8 cellular contexts compared by ENCODE assay signal in genomic region chr9:136787690-136788400, GRCh38. TPM values are rescaled to one million over a fixed set of nuclear protein-coding genes. Genes with fewer than 3 reads are reported as not detected.
DNase-seq lines count a peak whose midpoint lies in the region; ATAC-seq, FAIRE-seq and TF ChIP-seq lines count a peak whose summit lies in the region.

No MANE protein-coding gene starts in this region.

- no peaks in the 10 kb centered on the region for H3K9me3 ChIP-seq in cardiac muscle cell (ENCODE audit: low read depth)

- H3K27me3 ChIP-seq in cardiac muscle cell = no peaks in the 10 kb centered on the region

- no peak overlapping the region for H3K4me3 ChIP-seq in cardiac muscle cell

- DNase-seq in D721Med (ENCODE audit: insufficient read length, low spot score) = no peak
- DNase-seq in Kasumi-1 (lab: John Stamatoyannopoulos, UW) = peak; percentile 68 to 70
- DNase-seq in SHP77 (lab: John Stamatoyannopoulos, UW) = peak; percentile 72 to 84
- peak; percentile 79 for DNase-seq in activated naive CD4-positive, alpha-beta T cell treated with anti-CD3 and anti-CD28 coated beads, Interleukin-2, amount 10 ng/mL, durations not matched to agents 7 days and 5 days
- peak; percentile 69 to 86 for DNase-seq in cardiac muscle cell (ENCODE audit: low read depth in 1 of 2, low spot score in 1 of 2)
- DNase-seq in putamen (ENCODE audit: low spot score) = peak; percentile 77

- peaks cover 38% of the 10 kb centered on the region for H3K4me1 Mint-ChIP-seq in activated naive CD4-positive, alpha-beta T cell treated with anti-CD3 and anti-CD28 coated beads, Interleukin-2, amount 10 ng/mL, durations not matched to agents 7 days and 5 days

- peaks cover 9% of the 10 kb centered on the region for H3K27me3 Mint-ChIP-seq in activated naive CD4-positive, alpha-beta T cell treated with anti-CD3 and anti-CD28 coated beads, Interleukin-2, amount 10 ng/mL, durations not matched to agents 7 days and 5 days

- peak overlapping the region; percentile 97 for H3K27ac ChIP-seq in cardiac muscle cell

- CTCF ChIA-PET in activated naive CD4-positive, alpha-beta T cell treated with anti-CD3 and anti-CD28 coated beads, Interleukin-2, amount 10 ng/mL, durations not matched to agents 7 days and 5 days (lab: Charles Lee) = interaction anchor here (0.9 to 4.1 kb wide), 10 partner anchors 10 to 279 kb away, joined by 3 to 28 read pairs (median 4); partner anchors contain the start of gene LCN15

- no peaks in the 10 kb centered on the region for H3K9me3 Mint-ChIP-seq in activated naive CD4-positive, alpha-beta T cell treated with anti-CD3 and anti-CD28 coated beads, Interleukin-2, amount 10 ng/mL, durations not matched to agents 7 days and 5 days

- H3K27ac Mint-ChIP-seq in activated naive CD4-positive, alpha-beta T cell treated with anti-CD3 and anti-CD28 coated beads, Interleukin-2, amount 10 ng/mL, durations not matched to agents 7 days and 5 days = no peak overlapping the region

- ATAC-seq in esophagus mucosa = no peak
- no peak for ATAC-seq in GM18858 (IDR thresholded peaks at IDR 0.05; ENCODE audit: unreplicated experiment)

- no peaks in the 10 kb centered on the region for H3K36me3 Mint-ChIP-seq in activated naive CD4-positive, alpha-beta T cell treated with anti-CD3 and anti-CD28 coated beads, Interleukin-2, amount 10 ng/mL, durations not matched to agents 7 days and 5 days

- H3K4me3 Mint-ChIP-seq in activated naive CD4-positive, alpha-beta T cell treated with anti-CD3 and anti-CD28 coated beads, Interleukin-2, amount 10 ng/mL, durations not matched to agents 7 days and 5 days = no peak overlapping the region

- no peak for FAIRE-seq in D721Med (lab: Jason Lieb, UNC)

- H3K4me1 ChIP-seq in cardiac muscle cell (ENCODE audit: low read depth) = peaks cover 59% of the 10 kb centered on the region

- H3K36me3 ChIP-seq in cardiac muscle cell = no peaks in the 10 kb centered on the region

- peak; percentile 96 for TF ChIP-seq CTCF in D721Med (IDR thresholded peaks at IDR 0.05; ENCODE audit: insufficient read depth, missing control alignments)
- TF ChIP-seq CTCF in cardiac muscle cell (IDR thresholded peaks at IDR 0.05; ENCODE audit: low read depth, low read length) = peak; percentile 65

RNA-seq across cellular contexts. Expression of gene TMEM141, which starts 3.3 kb away (rescaled TPM):
- 200 and 306 TPM in 2 replicates for total RNA-seq in cardiac muscle cell
- polyA plus RNA-seq in cardiac muscle cell = 169 and 238 TPM in 2 replicates
- total RNA-seq in esophagus mucosa = 102 TPM

RNA-seq across cellular contexts. Expression of gene CCDC183, which starts 8.3 kb away (rescaled TPM):
- 32.4 and 49.3 TPM in 2 replicates for total RNA-seq in cardiac muscle cell
- 40.1 and 43.1 TPM in 2 replicates for polyA plus RNA-seq in cardiac muscle cell
- total RNA-seq in esophagus mucosa = not detected

RNA-seq across cellular contexts. Expression of gene RABL6, which starts 19.9 kb away (rescaled TPM):
- total RNA-seq in cardiac muscle cell (131 and 153 TPM in 2 replicates), esophagus mucosa (52.6 TPM)
- polyA plus RNA-seq in cardiac muscle cell = 101 and 115 TPM in 2 replicates

RNA-seq across cellular contexts. Expression of gene LCN15, which starts 23.5 kb away (rescaled TPM):
- 0.32 and 0.77 TPM in 2 replicates for total RNA-seq in cardiac muscle cell
- polyA plus RNA-seq in cardiac muscle cell = 0.17 TPM in 1 of 2 replicates, not detected in the other
- not detected for total RNA-seq in esophagus mucosa

RNA-seq across cellular contexts. Expression of gene LCN8, which starts 29.8 kb away (rescaled TPM):
- not detected in 2 replicates for total RNA-seq in cardiac muscle cell
- polyA plus RNA-seq in cardiac muscle cell = 0.81 TPM in 1 of 2 replicates, not detected in the other
- not detected for total RNA-seq in esophagus mucosa

Comparison
In these comparisons a context has a peak if more than half of its experiments do, and no peak if none do; other contexts are left out.
1. RNA of gene CCDC183, which starts 8.3 kb away (total RNA-seq): 32.4 to 49.3 TPM in cardiac muscle cell; not detected in esophagus mucosa (single experiment); every median in the first group is over 10 times any median in the second.